In the genomic region with DNA sequence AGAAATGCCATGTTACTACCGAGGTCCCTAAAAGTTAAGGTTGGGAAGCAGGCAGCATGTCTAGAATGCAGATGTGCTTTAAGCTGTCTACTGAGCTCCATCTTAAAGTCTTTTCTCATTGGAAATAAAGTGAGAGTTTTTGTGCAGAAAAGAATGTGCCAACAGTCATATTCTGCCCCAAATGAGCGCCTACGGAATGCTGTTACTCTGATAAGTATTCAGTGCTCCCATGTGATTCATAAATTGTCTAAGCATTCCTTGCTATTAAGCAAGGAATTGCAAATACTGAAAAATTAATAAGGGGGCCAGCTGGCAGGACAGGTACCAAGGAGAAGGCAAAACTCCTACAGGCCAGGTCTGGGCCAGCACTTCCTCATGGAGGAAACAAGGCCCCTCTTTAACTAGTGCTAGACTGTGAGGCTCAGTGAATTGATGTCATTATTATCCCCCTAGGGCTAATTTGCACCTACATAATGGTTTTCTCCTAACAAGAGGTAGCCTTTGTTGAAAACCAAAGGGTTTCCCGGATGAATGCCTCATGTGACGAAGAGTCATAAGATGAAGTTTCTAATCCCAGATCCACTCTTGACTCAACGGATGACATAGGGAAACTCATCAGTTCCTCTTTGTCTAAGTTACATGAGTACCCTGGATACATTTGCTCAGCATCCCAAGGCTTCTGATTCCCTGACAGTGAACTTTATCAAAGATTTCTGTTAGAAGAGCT, we compare ENCODE assay signal across 9 cellular contexts. TPM values are rescaled to one million over a fixed set of nuclear protein-coding genes. Genes with fewer than 3 reads are reported as not detected.
DNase-seq lines count a peak whose midpoint lies in the region; ATAC-seq and TF ChIP-seq lines count a peak whose summit lies in the region.
"Had no signal": no experiment of that assay in that cellular context is flagged by ENCODE, and none has a peak within 500 bp of the region (broad histone marks: within the 10 kb centered on the region; RNA-seq: fewer than 3 reads in every experiment).

No MANE protein-coding gene starts in this region.

- H3K9me3 Mint-ChIP-seq in chondrocyte (ENCODE audit: low read depth): no peaks in the 10 kb centered on the region

- peaks cover 92% of the 10 kb centered on the region for H3K4me1 Mint-ChIP-seq in chondrocyte (ENCODE audit: low read depth)

- no peak overlapping the region for H3K4me3 Mint-ChIP-seq in chondrocyte (ENCODE audit: unreplicated experiment)

- no peaks in the 10 kb centered on the region for H3K27me3 Mint-ChIP-seq in chondrocyte (ENCODE audit: low read depth)

- peak; percentile 22 for DNase-seq in NCI-H146 (lab: John Stamatoyannopoulos, UW)
- DNase-seq in chondrocyte (ENCODE audit: low spot score): no peak
- peak; percentile 37 to 85 for DNase-seq in lung microvascular endothelial cell (ENCODE audit: low read depth in 2 of 2)
- no peak for DNase-seq in substantia nigra (lab: John Stamatoyannopoulos, UW)
- no peak for DNase-seq in HT-29 (ENCODE audit: low spot score)
- DNase-seq: DMS 273 treated with DMSO at 0.1 percent for 48 hours, NCI-H1048 had no signal

- TF ChIP-seq CTCF in chondrocyte (IDR thresholded peaks at IDR 0.05): no peak

- ATAC-seq in GM18873 (IDR thresholded peaks at IDR 0.05; ENCODE audit: low FRiP score, unreplicated experiment): no peak
- ATAC-seq in GM21515 (IDR thresholded peaks at IDR 0.05; ENCODE audit: unreplicated experiment): no peak

- H3K36me3 Mint-ChIP-seq in chondrocyte (ENCODE audit: low read depth): peaks cover 5% of the 10 kb centered on the region

- H3K27ac ChIP-seq in substantia nigra (ENCODE audit: low read depth, low read length, poor library complexity, severe bottlenecking): peak overlapping the region; percentile 69

- peak overlapping the region; percentile 84 for H3K27ac Mint-ChIP-seq in chondrocyte (ENCODE audit: unreplicated experiment)

RNA-seq across cellular contexts. Expression of a gene that starts 16.4 kb away (rescaled TPM):
- total RNA-seq in chondrocyte: 31.7 to 83.7 TPM (median 34.5 TPM) in 3 replicates
- 137 and 163 TPM in 2 replicates for total RNA-seq in lung microvascular endothelial cell
- 1.1 and 1.2 TPM in 2 replicates for total RNA-seq in HT-29 (2014; rRNA removed; shearing (Covaris generic))

Comparison
In these comparisons a context has a peak if more than half of its experiments do, and no peak if none do; other contexts are left out.
1. DNase-seq: peak in NCI-H146 (single experiment) and lung microvascular endothelial cell (2 of 2); none in chondrocyte (single experiment), substantia nigra (0 of 49) and HT-29 (single experiment).
2. RNA of a gene that starts 16.4 kb away (total RNA-seq): 137 to 163 TPM in lung microvascular endothelial cell and 31.7 to 83.7 TPM in chondrocyte; 1.1 to 1.2 TPM in HT-29; every median in the first group is over 10 times any median in the second.